In genomic region chr18:7479756-7480155, GRCh38 we compare ENCODE assay signal across 22 cellular contexts.
"Had no signal": no experiment of that assay in that cellular context is flagged by ENCODE, and none has a peak within 500 bp of the region (broad histone marks: within the 10 kb centered on the region; RNA-seq: fewer than 3 reads in every experiment).

No MANE protein-coding gene starts in this region.

- H3K27ac ChIP-seq: cardiac muscle cell, pancreas, thoracic aorta had no signal

- ATAC-seq: activated CD4-positive, alpha-beta T cell treated with anti-CD3 and anti-CD28 coated beads for 36 hours; esophagus mucosa; left colon; naive thymus-derived CD8-positive, alpha-beta T cell; pancreas; stimulated activated naive CD8-positive, alpha-beta T cell treated with anti-CD3 and anti-CD28 coated beads, Interleukin-15, Interleukin-2, amounts not matched to agents 100 U/mL and 50 U/mL, for 24 hours had no signal

- H3K4me1 ChIP-seq: pancreas, prostate gland had no signal

- H3K9me3 ChIP-seq: pancreas, prostate gland, thoracic aorta had no signal

- H3K36me3 ChIP-seq: cardiac muscle cell, pancreas, prostate gland, thoracic aorta had no signal

- H3K27me3 ChIP-seq: cardiac muscle cell, pancreas had no signal

- DNase-seq: activated CD4-positive, alpha-beta T cell treated with anti-CD3 and anti-CD28 coated beads for 36 hours; activated CD4-positive, alpha-beta T cell treated with anti-CD3 and anti-CD28 coated beads, Interleukin-2, amount 50 U/mL, for 4 hours; activated CD4-positive, CD25-positive, alpha-beta regulatory T cell; activated CD8-positive, alpha-beta memory T cell treated with anti-CD3 and anti-CD28 coated beads for 24 hours; activated gamma-delta T cell treated with Interleukin-2 at 50 U/mL for 16 hours; activated naive CD4-positive, alpha-beta T cell treated with anti-CD3 and anti-CD28 coated beads, Interleukin-2, amount 50 U/mL, for 16 hours; cerebellar nuclear complex; head of caudate nucleus; hippocampal formation; kidney; left colon; naive thymus-derived CD8-positive, alpha-beta T cell; nucleus accumbens; pancreas; stimulated activated CD4-positive, alpha-beta T cell treated with anti-CD3 and anti-CD28 coated beads, Interleukin-2, amount 100 ng/mL, for 48 hours; stimulated activated naive CD8-positive, alpha-beta T cell treated with anti-CD3 and anti-CD28 coated beads, Interleukin-15, Interleukin-2, amounts not matched to agents 100 U/mL and 50 U/mL, for 24 hours; T-helper 1 cell; trophoblast cell had no signal

- H3K4me3 ChIP-seq: cardiac muscle cell, pancreas, prostate gland, thoracic aorta had no signal
